Comparison of ENCODE assay signal across 8 cellular contexts in genomic region chr3:179563298-179563934, GRCh38. TPM values are rescaled to one million over a fixed set of nuclear protein-coding genes. Genes with fewer than 3 reads are reported as not detected.
A peak's percentile ranks its signal among the peaks of the same experiment; 100 is the strongest.
DNase-seq lines count a peak whose midpoint lies in the region; ATAC-seq and TF ChIP-seq lines count a peak whose summit lies in the region.

No MANE protein-coding gene starts in this region.

- H3F3A ChIP-seq in GM23338 (replicated peaks; ENCODE audit: low read depth) (no peaks in the 10 kb centered on the region), SK-N-SH (replicated peaks; ENCODE audit: insufficient read depth) (no peaks in the 10 kb centered on the region)

- H3K36me3 ChIP-seq in GM23338 (ENCODE audit: insufficient read depth) (no peaks in the 10 kb centered on the region), KOPT-K1 (ENCODE audit: insufficient read depth, low read length) (0 out of 2 replicates have a peak, but pooled peaks cover under 1% of the 10 kb centered on the region), SK-N-SH (replicated peaks in 1 of 2; ENCODE audit: control insufficient read depth in 1 of 2, insufficient read depth in 2 of 2, low read length in 1 of 2) (no peaks in the 10 kb centered on the region), parathyroid adenoma (ENCODE audit: control insufficient read depth, insufficient read depth, low read length) (no peaks in the 10 kb centered on the region), transverse colon (no peaks in the 10 kb centered on the region)

- H3K36me3 Mint-ChIP-seq in GM23338 (ENCODE audit: low read depth) = no peaks in the 10 kb centered on the region
- peaks cover 2% of the 10 kb centered on the region for H3K36me3 Mint-ChIP-seq in activated naive CD4-positive, alpha-beta T cell treated with anti-CD3 and anti-CD28 coated beads, Interleukin-2, amount 50 U/mL, for 24 hours

- H3K4me1 Mint-ChIP-seq in GM23338 = peaks cover 5% of the 10 kb centered on the region; the same call in 1 of the 3 replicates
- peaks cover 34% of the 10 kb centered on the region for H3K4me1 Mint-ChIP-seq in activated naive CD4-positive, alpha-beta T cell treated with anti-CD3 and anti-CD28 coated beads, Interleukin-2, amount 50 U/mL, for 24 hours

- H3K9me2 ChIP-seq in GM23338 (ENCODE audit: insufficient read depth) (no peaks in the 10 kb centered on the region), SK-N-SH (no peaks in the 10 kb centered on the region)

- peak; percentile 48 for DNase-seq in GF-D8 (lab: John Stamatoyannopoulos, UW)
- peak; percentile 82 for DNase-seq in GM23338 (ENCODE audit: low spot score)
- peak; percentile 66 for DNase-seq in SK-N-SH
- DNase-seq in head of caudate nucleus = peak in 39 of 42 donors; percentile 8 to 72 (median 37)
- DNase-seq in transverse colon = peak; percentile 73

- H3K4me3 Mint-ChIP-seq in GM23338 = peak overlapping the region; percentile 99
- H3K4me3 Mint-ChIP-seq in activated naive CD4-positive, alpha-beta T cell treated with anti-CD3 and anti-CD28 coated beads, Interleukin-2, amount 50 U/mL, for 24 hours = peak overlapping the region; percentile 98

- TF ChIP-seq POLR2A in transverse colon (IDR thresholded peaks at IDR 0.05) = no peak

- H3K4me1 ChIP-seq in GM23338 (ENCODE audit: insufficient read depth) (no peaks in the 10 kb centered on the region), SK-N-SH (ENCODE audit: control insufficient read depth in 1 of 2, insufficient read depth in 2 of 2, low read depth in 1 of 2, low read length in 1 of 2) (peaks cover 0 to 5% of the 10 kb centered on the region in 2 experiments; a peak in 2 of 4 replicates), parathyroid adenoma (peaks cover 3% of the 10 kb centered on the region), transverse colon (peaks cover 6 to 15% (median 8%) of the 10 kb centered on the region in 4 donors)

- peak in 1 of 2 experiments; percentile 25; a peak in 2 of 4 replicates for TF ChIP-seq CTCF in GM23338 (conservative IDR thresholded peaks at IDR 0.05; ENCODE audit: low read depth in 2 of 2)
- TF ChIP-seq CTCF in SK-N-SH (IDR thresholded peaks at IDR 0.05) = peak; percentile 48
- TF ChIP-seq CTCF in parathyroid adenoma (IDR thresholded peaks at IDR 0.05) = peak; percentile 38
- TF ChIP-seq CTCF in transverse colon (IDR thresholded peaks at IDR 0.05) = peak; percentile 62 to 88 (median 70)

- H3K27me3 ChIP-seq in GM23338 (ENCODE audit: insufficient read depth) = no peaks in the 10 kb centered on the region
- no peaks in the 10 kb centered on the region for H3K27me3 ChIP-seq in SK-N-SH (ENCODE audit: insufficient read depth)
- H3K27me3 ChIP-seq in parathyroid adenoma (ENCODE audit: control insufficient read depth, insufficient read depth, low read length) = no peaks in the 10 kb centered on the region
- no peaks in the 10 kb centered on the region for H3K27me3 ChIP-seq in transverse colon

- no peak for TF ChIP-seq RAD21 in SK-N-SH (IDR thresholded peaks at IDR 0.05; ENCODE audit: low read length)

- H3K27ac ChIP-seq in GM23338 (ENCODE audit: low read depth) (no peak overlapping the region; the same call in 1 of the 2 replicates), KOPT-K1 (ENCODE audit: low read depth, low read length, poor library complexity, severe bottlenecking) (peak overlapping the region; percentile 98), SK-N-SH (ENCODE audit: low read depth in 2 of 2, low read length in 1 of 2) (peak overlapping the region; percentile 87 to 93), parathyroid adenoma (no peak overlapping the region), transverse colon (peak overlapping the region; percentile 91 to 95 (median 92))

- H2AFZ ChIP-seq in GM23338 (peak overlapping the region; percentile 34; the same call in 1 of the 2 replicates), SK-N-SH (ENCODE audit: low read depth) (peak overlapping the region; percentile 94), parathyroid adenoma (peak overlapping the region; percentile 87)

- H3K27ac Mint-ChIP-seq in GM23338 = peak overlapping the region; percentile 91
- peak overlapping the region; percentile 93 for H3K27ac Mint-ChIP-seq in activated naive CD4-positive, alpha-beta T cell treated with anti-CD3 and anti-CD28 coated beads, Interleukin-2, amount 50 U/mL, for 24 hours

- H3K4me2 ChIP-seq in GM23338 = peak overlapping the region; percentile 89
- peak overlapping the region; percentile 89 for H3K4me2 ChIP-seq in SK-N-SH
- H3K4me2 ChIP-seq in parathyroid adenoma (ENCODE audit: low read length) = peak overlapping the region; percentile 87

- H3K9me3 ChIP-seq in KOPT-K1 (ENCODE audit: insufficient read depth, low read length, poor library complexity, severe bottlenecking) (no peaks in the 10 kb centered on the region), SK-N-SH (no peaks in the 10 kb centered on the region), parathyroid adenoma (ENCODE audit: control insufficient read depth, low read length) (no peaks in the 10 kb centered on the region), transverse colon (no peaks in the 10 kb centered on the region)

- in situ Hi-C loops in transverse colon (cut with MboI; ENCODE audit: low pct_ligation_motif_present in 1 of 4, low pct_unique_long_range_greater_than_20kb in 1 of 4, low sequenced_read_pairs in 3 of 4) = loop anchor here in 3 of 4 donors (25.0 kb wide), 3 partner anchors 126 to 551 kb away; no protein-coding TSS in a partner anchor

- H3K27me3 Mint-ChIP-seq in GM23338 (ENCODE audit: insufficient read depth, low read depth, poor library complexity) = peaks cover 13% of the 10 kb centered on the region
- H3K27me3 Mint-ChIP-seq in activated naive CD4-positive, alpha-beta T cell treated with anti-CD3 and anti-CD28 coated beads, Interleukin-2, amount 50 U/mL, for 24 hours = no peaks in the 10 kb centered on the region

- H4K20me1 ChIP-seq in GM23338 (replicated peaks; ENCODE audit: insufficient read depth) (peaks cover 47% of the 10 kb centered on the region), SK-N-SH (ENCODE audit: insufficient read depth) (no peaks in the 10 kb centered on the region)

- H3K4me3 ChIP-seq in GM23338 = peak overlapping the region; percentile 87
- H3K4me3 ChIP-seq in SK-N-SH (ENCODE audit: low read depth in 2 of 2, low read length in 1 of 2) = peak overlapping the region; percentile 83 to 98
- H3K4me3 ChIP-seq in parathyroid adenoma (ENCODE audit: low read depth, low read length) = peak overlapping the region; percentile 89
- H3K4me3 ChIP-seq in transverse colon = peak overlapping the region; percentile 74 to 89 (median 84)

- CTCF ChIA-PET in SK-N-SH (lab: Yijun Ruan, JAX) = interaction anchor here (0.6 to 1.5 kb wide), 5 partner anchors 20 to 242 kb away, joined by 3 to 4 read pairs (median 3); no protein-coding TSS in a partner anchor

- WGBS in SK-N-SH (ENCODE audit: low lambda C conversion rate) = 0% methylated on average over 9 of the region's 39 CpGs
- 1 to 17% methylated on average over 1 to 29 of the region's 39 CpGs for WGBS in transverse colon (ENCODE audit: low coverage in 1 of 2), 2 donors

- H3K79me2 ChIP-seq in GM23338 (replicated peaks; ENCODE audit: insufficient read depth) (peaks cover 50% of the 10 kb centered on the region), SK-N-SH (ENCODE audit: insufficient read depth) (peaks cover 50% of the 10 kb centered on the region), parathyroid adenoma (peaks cover 8% of the 10 kb centered on the region)

- intact Hi-C loops in head of caudate nucleus (cut with DNase I) (loop anchor here (2.0 to 10.0 kb wide), 4 partner anchors 41 to 546 kb away; partner anchors contain the start of genes MFN1, MRPL47, NDUFB5 and ZNF639), transverse colon (cut with DNase I; ENCODE audit: low total_unique reads) (loop anchor here (5.0 to 10.0 kb wide), 3 partner anchors 39 to 546 kb away; partner anchors contain the start of genes MFN1, MRPL47 and NDUFB5)

- H3K9me3 Mint-ChIP-seq in GM23338 = no peaks in the 10 kb centered on the region
- H3K9me3 Mint-ChIP-seq in activated naive CD4-positive, alpha-beta T cell treated with anti-CD3 and anti-CD28 coated beads, Interleukin-2, amount 50 U/mL, for 24 hours = no peaks in the 10 kb centered on the region

- POLR2A ChIA-PET in SK-N-SH (lab: Yijun Ruan, JAX) = no interaction called here

- peak; percentile 75 for ATAC-seq in GM23338

- TF ChIP-seq EP300 in SK-N-SH (IDR thresholded peaks at IDR 0.05; ENCODE audit: borderline replicate concordance in 1 of 2, low read depth in 1 of 2, low read length in 1 of 2) (no peak), transverse colon (IDR thresholded peaks at IDR 0.05; ENCODE audit: low read depth) (no peak)

- H3K9ac ChIP-seq in SK-N-SH = peak overlapping the region; percentile 87
- H3K9ac ChIP-seq in parathyroid adenoma = no peak overlapping the region

TF ChIP-seq in GM23338, 12 proteins besides CTCF, POLR2A, EP300 and RAD21:
- TF ChIP-seq ZNF331 (CRISPR knock-in tag; IDR thresholded peaks at IDR 0.05; ENCODE audit: low read depth) (no peak), CREB1 (CRISPR knock-in tag; IDR thresholded peaks at IDR 0.05; ENCODE audit: low read depth) (0 out of 2 replicates have a peak, but pooled peaks have one; percentile 13)

TF ChIP-seq in SK-N-SH, 30 proteins besides CTCF, POLR2A, EP300 and RAD21 (continues in another document):
- no peak for TF ChIP-seq POLR2AphosphoS5 (IDR thresholded peaks at IDR 0.05; ENCODE audit: low read depth, low read length)
- no peak for TF ChIP-seq ELF1 (IDR thresholded peaks at IDR 0.05)
- TF ChIP-seq RCOR1 (IDR thresholded peaks at IDR 0.05; ENCODE audit: low read length) = no peak
- no peak for TF ChIP-seq TCF12 (IDR thresholded peaks at IDR 0.05)

RNA-seq across cellular contexts. Expression of gene ACTL6A, which starts 0.7 kb away (rescaled TPM):
- 117 and 205 TPM in 2 replicates for total RNA-seq in GM23338 (2014; rRNA removed; shearing (Covaris generic))
- 125 and 152 TPM in 2 replicates for polyA plus RNA-seq in GM23338 (2016; fragmentation: Nextera tagmentation; extraction: Ambion mirVana)
- polyA plus RNA-seq in SK-N-SH (2012; rRNA removed) = 82.0 and 87.7 TPM in 2 replicates
- 89.2 and 93.4 TPM in 2 replicates for polyA plus RNA-seq in SK-N-SH (2012; cell fraction: cytosol; rRNA removed)
- polyA plus RNA-seq in SK-N-SH (2012; cell fraction: nucleus; rRNA removed) = 79.9 and 90.6 TPM in 2 replicates
- 10 to 100 TPM in 3 of 4 donors, 1 to 10 TPM in 1; 1.1 to 47.0 (median 28.4) TPM for total RNA-seq in transverse colon

RNA-seq across cellular contexts. Expression of gene MRPL47, which starts 41.0 kb away (rescaled TPM):
- total RNA-seq in GM23338 (2014; rRNA removed; shearing (Covaris generic)) = 45.5 and 46.7 TPM in 2 replicates
- polyA plus RNA-seq in GM23338 (2016; fragmentation: Nextera tagmentation; extraction: Ambion mirVana) = 212 and 229 TPM in 2 replicates
- polyA plus RNA-seq in SK-N-SH (2012; rRNA removed) = 37.8 and 44.3 TPM in 2 replicates
- polyA plus RNA-seq in SK-N-SH (2012; cell fraction: cytosol; rRNA removed) = 57.6 and 88.2 TPM in 2 replicates
- 14.9 and 22.3 TPM in 2 replicates for polyA plus RNA-seq in SK-N-SH (2012; cell fraction: nucleus; rRNA removed)
- total RNA-seq in transverse colon = 10 to 100 TPM; 10.1 to 26.8 (median 20.7) TPM

RNA-seq across cellular contexts. Expression of gene NDUFB5, which starts 41.2 kb away (rescaled TPM):
- 65.4 and 74.9 TPM in 2 replicates for total RNA-seq in GM23338 (2014; rRNA removed; shearing (Covaris generic))
- 101 and 113 TPM in 2 replicates for polyA plus RNA-seq in GM23338 (2016; fragmentation: Nextera tagmentation; extraction: Ambion mirVana)
- polyA plus RNA-seq in SK-N-SH (2012; rRNA removed) = 31.3 and 35.3 TPM in 2 replicates
- polyA plus RNA-seq in SK-N-SH (2012; cell fraction: cytosol; rRNA removed) = 44.1 and 73.7 TPM in 2 replicates
- polyA plus RNA-seq in SK-N-SH (2012; cell fraction: nucleus; rRNA removed) = 15.9 and 31.0 TPM in 2 replicates
- total RNA-seq in transverse colon = 100 to 1,000 TPM in 2 of 4 donors, 10 to 100 TPM in 2; 47.5 to 139 (median 88.5) TPM

Comparison
In these comparisons a context has a peak if more than half of its experiments do, and no peak if none do; other contexts are left out.
1. H2AFZ ChIP-seq: peak in every context shown above with its lines; median percentile 94 in SK-N-SH; 87 in parathyroid adenoma; 34 in GM23338.
2. H3K27ac ChIP-seq: peak in KOPT-K1 (single experiment), SK-N-SH (2 of 2) and transverse colon (4 of 4); none in GM23338 (single experiment) and parathyroid adenoma (single experiment).
3. Peak in every context shown above with its lines, with median percentiles within 50 percentile points of each other: DNase-seq, H3K4me2 ChIP-seq and H3K4me3 ChIP-seq.